ENCODE assay signal across 19 cellular contexts in the genomic region with DNA sequence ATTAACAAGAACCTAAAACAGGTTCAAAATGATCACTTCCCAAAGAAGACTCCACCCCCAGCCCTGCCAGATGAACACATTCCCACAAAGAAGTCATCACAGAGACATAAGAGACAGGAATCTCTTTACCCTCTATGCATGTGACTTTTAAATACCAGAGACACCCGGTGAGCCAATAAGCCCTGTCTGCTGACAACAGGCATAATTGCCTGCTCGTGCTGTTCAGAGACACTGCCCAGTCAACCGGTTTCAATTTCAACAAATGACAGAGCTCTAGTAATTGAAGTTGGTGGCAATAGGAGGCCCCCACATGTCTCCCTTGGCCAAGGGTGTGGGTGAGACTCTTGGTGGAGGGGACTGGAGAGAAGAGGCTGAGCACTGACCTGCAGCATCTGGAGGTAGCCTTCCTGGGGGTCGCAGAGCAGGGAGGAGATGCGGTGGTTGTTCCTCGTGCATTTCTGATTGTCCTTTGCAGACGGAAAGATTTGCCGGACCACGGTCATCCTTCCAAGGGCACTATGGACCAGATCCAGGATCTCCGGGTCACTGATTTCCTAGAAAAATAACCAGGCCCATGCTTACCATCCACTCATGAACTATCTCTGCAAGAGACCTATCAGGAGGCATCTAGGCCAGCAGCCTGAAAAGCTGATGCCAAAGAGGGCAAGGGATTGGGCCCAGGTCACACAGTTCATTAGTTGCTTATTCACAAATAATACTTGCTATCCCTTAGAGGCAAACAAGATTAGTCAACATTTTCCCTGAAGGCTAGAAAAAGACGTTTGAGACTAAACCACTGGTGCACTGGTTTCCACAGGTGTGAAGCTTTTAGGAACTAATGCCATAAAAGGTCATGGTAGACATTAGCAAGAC.
DNase-seq lines count a peak whose midpoint lies in the region; ATAC-seq, FAIRE-seq and TF ChIP-seq lines count a peak whose summit lies in the region.
"Had no signal": no experiment of that assay in that cellular context is flagged by ENCODE, and none has a peak within 500 bp of the region (broad histone marks: within the 10 kb centered on the region; RNA-seq: fewer than 3 reads in every experiment).

No MANE protein-coding gene starts in this region.

- intact Hi-C loops in uterus (cut with DNase I; ENCODE audit: low total_unique reads) = no loop called here

- H3K4me1 Mint-ChIP-seq in stimulated activated naive B cell treated with anti-CD40 and anti-IgM and Interleukin-4, amounts not matched to agents 10 μg/mL and 1 μg/mL and 100 μg/mL, for 72 hours = peaks cover 0 to 4% of the 10 kb centered on the region in 2 donors
- H3K4me1 Mint-ChIP-seq: CD4-positive, alpha-beta memory T cell had no signal

- H3K36me3 Mint-ChIP-seq in stimulated activated naive B cell treated with anti-CD40 and anti-IgM and Interleukin-4, amounts not matched to agents 10 μg/mL and 1 μg/mL and 100 μg/mL, for 72 hours = no peaks in the 10 kb centered on the region
- H3K36me3 Mint-ChIP-seq: CD4-positive, alpha-beta memory T cell had no signal

- no peaks in the 10 kb centered on the region for H3K9me3 ChIP-seq in uterus

- DNase-seq in coronary artery (ENCODE audit: low spot score) (peak; percentile 31), islet precursor cell (peak; percentile 45), uterus (no peak), hippocampal formation (lab: John Stamatoyannopoulos, UW) (no peak), D721Med (ENCODE audit: insufficient read length, low spot score) (no peak)
- DNase-seq in stimulated activated naive B cell treated with anti-CD40 and anti-IgM and Interleukin-4, amounts not matched to agents 10 μg/mL and 1 μg/mL and 100 μg/mL, for 72 hours = no peak
- DNase-seq: C1 segment of cervical spinal cord; Calu3; CD4-positive, alpha-beta memory T cell; COR-L47; DMS153; DND-41; GM23248; H7; HCEC 1CT had no signal

- no peak overlapping the region for H3K27ac ChIP-seq in coronary artery
- H3K27ac ChIP-seq in uterus = no peak overlapping the region
- H3K27ac ChIP-seq: GM23248 had no signal

- H3K9me3 Mint-ChIP-seq in stimulated activated naive B cell treated with anti-CD40 and anti-IgM and Interleukin-4, amounts not matched to agents 10 μg/mL and 1 μg/mL and 100 μg/mL, for 72 hours = no peaks in the 10 kb centered on the region
- H3K9me3 Mint-ChIP-seq: CD4-positive, alpha-beta memory T cell had no signal

- H3K36me3 ChIP-seq in uterus = no peaks in the 10 kb centered on the region

- no peak for TF ChIP-seq POLR2A in uterus (IDR thresholded peaks at IDR 0.05)

- peak overlapping the region; percentile 26 for H3K27ac Mint-ChIP-seq in stimulated activated naive B cell treated with anti-CD40 and anti-IgM and Interleukin-4, amounts not matched to agents 10 μg/mL and 1 μg/mL and 100 μg/mL, for 72 hours
- H3K27ac Mint-ChIP-seq: CD4-positive, alpha-beta memory T cell had no signal

- no peak overlapping the region for H3K4me3 Mint-ChIP-seq in stimulated activated naive B cell treated with anti-CD40 and anti-IgM and Interleukin-4, amounts not matched to agents 10 μg/mL and 1 μg/mL and 100 μg/mL, for 72 hours
- H3K4me3 Mint-ChIP-seq: CD4-positive, alpha-beta memory T cell had no signal

- H3K27me3 ChIP-seq in uterus = no peaks in the 10 kb centered on the region

- no peak for TF ChIP-seq CTCF in coronary artery (IDR thresholded peaks at IDR 0.05)
- no peak for TF ChIP-seq CTCF in uterus (IDR thresholded peaks at IDR 0.05)
- TF ChIP-seq CTCF in D721Med (IDR thresholded peaks at IDR 0.05; ENCODE audit: insufficient read depth, missing control alignments) = no peak

- no peak for FAIRE-seq in D721Med (lab: Jason Lieb, UNC)
- FAIRE-seq: G401.6, GM12878, GM19239, H1 had no signal

- no peaks in the 10 kb centered on the region for H3K4me1 ChIP-seq in uterus

- peaks cover 52 to 56% of the 10 kb centered on the region in 2 donors for H3K27me3 Mint-ChIP-seq in stimulated activated naive B cell treated with anti-CD40 and anti-IgM and Interleukin-4, amounts not matched to agents 10 μg/mL and 1 μg/mL and 100 μg/mL, for 72 hours

- H3K4me3 ChIP-seq in coronary artery (no peak overlapping the region), uterus (no peak overlapping the region)
- H3K4me3 ChIP-seq: GM12878, GM23248 had no signal

- no peak for ATAC-seq in stimulated activated naive B cell treated with anti-CD40 and anti-IgM and Interleukin-4, amounts not matched to agents 10 μg/mL and 1 μg/mL and 100 μg/mL, for 72 hours (replicated peaks)
- ATAC-seq: GM12878 had no signal

Comparison
In these comparisons a context has a peak if more than half of its experiments do, and no peak if none do; other contexts are left out.
1. DNase-seq: peak in coronary artery (single experiment) and islet precursor cell (single experiment); none in stimulated activated naive B cell treated with anti-CD40 and anti-IgM and Interleukin-4, amounts not matched to agents 10 μg/mL and 1 μg/mL and 100 μg/mL, for 72 hours (single experiment), uterus (0 of 2), hippocampal formation (0 of 2) and D721Med (single experiment).